Comparison of ENCODE assay signal across 8 cellular contexts in the genomic region with DNA sequence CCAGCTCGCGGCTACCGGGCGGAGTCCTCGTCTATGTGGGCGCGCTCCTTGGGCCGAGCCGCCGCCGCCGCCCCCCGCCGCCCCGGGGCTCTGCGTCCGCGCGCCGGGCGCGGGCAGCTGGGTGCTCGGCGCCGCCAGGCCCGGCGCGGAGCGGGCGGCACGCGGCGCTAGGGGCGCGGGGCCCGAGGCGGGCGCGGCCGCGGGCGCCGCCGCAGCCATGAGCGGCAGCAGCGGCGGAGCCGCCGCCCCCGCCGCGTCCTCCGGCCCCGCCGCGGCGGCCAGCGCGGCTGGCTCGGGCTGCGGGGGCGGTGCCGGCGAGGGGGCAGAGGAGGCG. TPM values are rescaled to one million over a fixed set of nuclear protein-coding genes. Genes with fewer than 3 reads are reported as not detected.
DNase-seq lines count a peak whose midpoint lies in the region; ATAC-seq and TF ChIP-seq lines count a peak whose summit lies in the region.

No MANE protein-coding gene starts in this region.

- peak overlapping the region in 2 of 5 donors; percentile 96 to 99 for H3K9ac ChIP-seq in subcutaneous abdominal adipose tissue (ENCODE audit: low read length in 5 of 5)

- no peak for TF ChIP-seq CTCF in fibroblast of pulmonary artery (IDR thresholded peaks at IDR 0.05; ENCODE audit: low read length, missing control alignments)

- H3K36me3 ChIP-seq in ACC112 (ENCODE audit: insufficient read depth, low read length) (no peaks in the 10 kb centered on the region), subcutaneous abdominal adipose tissue (ENCODE audit: control insufficient read depth in 5 of 5, insufficient read depth in 5 of 5, low read length in 5 of 5) (no peaks in the 10 kb centered on the region)

- peak; percentile 2 for ATAC-seq in GM21381 (IDR thresholded peaks at IDR 0.05; ENCODE audit: unreplicated experiment)

- H3K4me1 ChIP-seq in ACC112 (ENCODE audit: control insufficient read depth, insufficient read depth, low read length, unreplicated experiment) (peaks cover 29% of the 10 kb centered on the region), subcutaneous abdominal adipose tissue (ENCODE audit: control insufficient read depth in 5 of 5, insufficient read depth in 5 of 5, low read length in 5 of 5) (peaks cover 2 to 46% (median 42%) of the 10 kb centered on the region in 5 donors)

- DNase-seq in HuH-7.5 (ENCODE audit: low spot score): peak; percentile 29
- DNase-seq in fibroblast of pulmonary artery (ENCODE audit: low read depth): no peak
- DNase-seq in ureter (ENCODE audit: low spot score): no peak
- DNase-seq in activated CD8-positive, alpha-beta memory T cell treated with anti-CD3 and anti-CD28 coated beads, Interleukin-2, amount 50 U/mL, for 48 hours: no peak
- DNase-seq in head of caudate nucleus: no peak

- H3K27me3 ChIP-seq in ACC112 (ENCODE audit: insufficient read depth, low read length): no peaks in the 10 kb centered on the region
- no peaks in the 10 kb centered on the region for H3K27me3 ChIP-seq in subcutaneous abdominal adipose tissue (ENCODE audit: control insufficient read depth in 5 of 5, insufficient read depth in 4 of 5, low read length in 5 of 5)

- peak overlapping the region; percentile 25 for H2AFZ ChIP-seq in ACC112 (ENCODE audit: low read length, unreplicated experiment)

- H3K79me2 ChIP-seq in ACC112 (ENCODE audit: control insufficient read depth, insufficient read depth, low read length, unreplicated experiment): peaks cover 52% of the 10 kb centered on the region

- peak overlapping the region; percentile 88; the same call in 1 of the 2 replicates for H3K27ac ChIP-seq in ACC112 (ENCODE audit: low read depth, low read length)
- H3K27ac ChIP-seq in subcutaneous abdominal adipose tissue (ENCODE audit: low read depth, low read length): no peak overlapping the region

- intact Hi-C loops in head of caudate nucleus (cut with DNase I): loop anchor here (2.0 to 10.0 kb wide), 2 partner anchors 133 to 521 kb away; partner anchors contain the start of gene OTULIN

- H3K9me3 ChIP-seq in subcutaneous abdominal adipose tissue (ENCODE audit: control insufficient read depth in 5 of 5, low read length in 5 of 5): no peaks in the 10 kb centered on the region

- H3K4me3 ChIP-seq in ACC112 (ENCODE audit: low read depth, low read length): peak overlapping the region; percentile 86
- peak overlapping the region; percentile 95 for H3K4me3 ChIP-seq in fibroblast of pulmonary artery (replicated peaks; ENCODE audit: low read depth, low read length)
- H3K4me3 ChIP-seq in subcutaneous abdominal adipose tissue (ENCODE audit: low read depth in 1 of 5, low read length in 5 of 5): peak overlapping the region in 4 of 5 donors; percentile 86 to 96 (median 90)

RNA-seq across cellular contexts. Expression of gene TRIO, which starts 0.3 kb away (rescaled TPM):
- total RNA-seq in ureter: 216 TPM
